1 cellular context compared by ENCODE assay signal in genomic region chr16:29995330-29995910, GRCh38.
TF ChIP-seq lines count a peak whose summit lies in the region.

HIRIP3 (minus strand) TSS chr16:29995617; CDS start chr16:29995605, 12 bp downstream.

TF ChIP-seq in H1, 55 proteins besides CTCF, POLR2A, EP300 and RAD21 (continued from another document):
- TF ChIP-seq ATF2 (IDR thresholded peaks at IDR 0.05; ENCODE audit: low read length), result no peak; the same call in 1 of the 2 replicates
- TF ChIP-seq RXRA (IDR thresholded peaks at IDR 0.05; ENCODE audit: insufficient read depth, low read depth, low read length), result no peak
- TF ChIP-seq RFX5 (IDR thresholded peaks at IDR 0.05; ENCODE audit: borderline replicate concordance, low read depth, low read length), result no peak
- no peak for TF ChIP-seq CREB1 (IDR thresholded peaks at IDR 0.05)
- TF ChIP-seq SRF (IDR thresholded peaks at IDR 0.05; ENCODE audit: low read depth, low read length), result no peak
- peak; percentile 75 for TF ChIP-seq KDM4A (IDR thresholded peaks at IDR 0.05; ENCODE audit: low read depth, low read length, severe bottlenecking)
- TF ChIP-seq CHD7 (IDR thresholded peaks at IDR 0.05; ENCODE audit: insufficient replicate concordance, low read length), result no peak
- TF ChIP-seq EZH2 (IDR thresholded peaks at IDR 0.05; ENCODE audit: low read depth, low read length, severe bottlenecking), result no peak
- TF ChIP-seq JUN (IDR thresholded peaks at IDR 0.05; ENCODE audit: low read depth, low read length), result no peak
- peak; percentile 79 for TF ChIP-seq TAF7 (optimal IDR thresholded peaks at IDR 0.05; ENCODE audit: borderline replicate concordance, low read depth, low read length)
- peak; percentile 83 for TF ChIP-seq NRF1 (IDR thresholded peaks at IDR 0.05; ENCODE audit: low read depth, low read length)
- no peak for TF ChIP-seq JUND (IDR thresholded peaks at IDR 0.05; ENCODE audit: low read length)
- no peak for TF ChIP-seq CBX8 (IDR thresholded peaks at IDR 0.05; ENCODE audit: borderline replicate concordance, low read depth, low read length)
- 0 out of 2 replicates have a peak, but pooled peaks have one; percentile 5 for TF ChIP-seq EGR1 (IDR thresholded peaks at IDR 0.05; ENCODE audit: borderline replicate concordance, low read depth, low read length)
- peak; percentile 88 for TF ChIP-seq YY1 (IDR thresholded peaks at IDR 0.05; ENCODE audit: low read depth, low read length)
- TF ChIP-seq NANOG (IDR thresholded peaks at IDR 0.05; ENCODE audit: insufficient read depth, low read depth, low read length, poor library complexity, severe bottlenecking), result no peak
- TF ChIP-seq BACH1 (IDR thresholded peaks at IDR 0.05; ENCODE audit: low read length), result no peak
- TF ChIP-seq MAX (IDR thresholded peaks at IDR 0.05), result peak; percentile 79
- no peak for TF ChIP-seq HDAC6 (IDR thresholded peaks at IDR 0.05; ENCODE audit: low read depth, low read length)
- peak; percentile 44; the same call in 1 of the 2 replicates for TF ChIP-seq TBP (IDR thresholded peaks at IDR 0.05; ENCODE audit: low read depth, low read length)
- peak; percentile 60 for TF ChIP-seq SAP30 (IDR thresholded peaks at IDR 0.05; ENCODE audit: insufficient read depth, insufficient replicate concordance, low read length)
- no peak for TF ChIP-seq POU5F1 (IDR thresholded peaks at IDR 0.05; ENCODE audit: low read depth, low read length)
- TF ChIP-seq CEBPB (IDR thresholded peaks at IDR 0.05; ENCODE audit: low read depth, low read length), result no peak
- TF ChIP-seq CHD1 (IDR thresholded peaks at IDR 0.05; ENCODE audit: low read depth, low read length), result no peak
- no peak for TF ChIP-seq SIX5 (IDR thresholded peaks at IDR 0.05; ENCODE audit: low read depth, low read length)
- TF ChIP-seq ASH2L (IDR thresholded peaks at IDR 0.05; ENCODE audit: low read length), result no peak
- no peak for TF ChIP-seq CHD2 (IDR thresholded peaks at IDR 0.05; ENCODE audit: low read length)
- TF ChIP-seq ZNF274 (IDR thresholded peaks at IDR 0.05; ENCODE audit: borderline replicate concordance, extremely low read depth, low read length), result no peak
- TF ChIP-seq FOSL1 (IDR thresholded peaks at IDR 0.05; ENCODE audit: insufficient read depth, low read depth, low read length), result no peak
- TF ChIP-seq GTF2F1 (IDR thresholded peaks at IDR 0.05; ENCODE audit: borderline replicate concordance, low read depth, low read length), result no peak
- no peak for TF ChIP-seq RBBP5 (IDR thresholded peaks at IDR 0.05; ENCODE audit: borderline replicate concordance, low read depth, low read length)
- no peak for TF ChIP-seq SIRT6 (IDR thresholded peaks at IDR 0.05; ENCODE audit: low read length)
- TF ChIP-seq E2F6 (IDR thresholded peaks at IDR 0.05), result peak; percentile 99
- TF ChIP-seq SIN3A (conservative IDR thresholded peaks at IDR 0.05 in 1 of 2, IDR thresholded peaks at IDR 0.05 in 1 of 2; ENCODE audit: low read depth in 1 of 2, low read length in 2 of 2), result peak in 1 of 2 experiments; percentile 80; a peak in 3 of 4 replicates
- TF ChIP-seq SP1 (IDR thresholded peaks at IDR 0.05; ENCODE audit: low read depth, low read length), result no peak
- TF ChIP-seq ATF3 (IDR thresholded peaks at IDR 0.05; ENCODE audit: insufficient read depth, low read depth, low read length), result no peak
- no peak for TF ChIP-seq USF2 (IDR thresholded peaks at IDR 0.05; ENCODE audit: low read length)
- TF ChIP-seq SP2 (IDR thresholded peaks at IDR 0.05; ENCODE audit: low read length), result no peak
- no peak for TF ChIP-seq BRCA1 (IDR thresholded peaks at IDR 0.05; ENCODE audit: low read depth, low read length)
- no peak for TF ChIP-seq SUZ12 (IDR thresholded peaks at IDR 0.05; ENCODE audit: low read length)
- TF ChIP-seq PHF8 (conservative IDR thresholded peaks at IDR 0.05; ENCODE audit: low read depth, low read length), result peak; percentile 71
- TF ChIP-seq SP4 (IDR thresholded peaks at IDR 0.05; ENCODE audit: low read length), result peak; percentile 42; the same call in 1 of the 2 replicates
- TF ChIP-seq KDM5A (IDR thresholded peaks at IDR 0.05; ENCODE audit: low read length), result no peak; the same call in 1 of the 2 replicates
- TF ChIP-seq KDM1A (IDR thresholded peaks at IDR 0.05; ENCODE audit: borderline replicate concordance, low read length), result no peak
- peak in 1 of 2 experiments; percentile 76; a peak in 1 of 4 replicates for TF ChIP-seq HDAC2 (IDR thresholded peaks at IDR 0.05; ENCODE audit: borderline replicate concordance in 1 of 2, low read depth in 2 of 2, low read length in 2 of 2)
- TF ChIP-seq POLR2AphosphoS5 (IDR thresholded peaks at IDR 0.05; ENCODE audit: low read depth, low read length), result peak; percentile 79; the same call in 1 of the 2 replicates
- TF ChIP-seq MAFK (IDR thresholded peaks at IDR 0.05; ENCODE audit: low read depth, low read length), result no peak
- no peak for TF ChIP-seq CTBP2 (IDR thresholded peaks at IDR 0.05; ENCODE audit: borderline replicate concordance, insufficient read depth, insufficient read length, low read length)
- TF ChIP-seq RNF2 (IDR thresholded peaks at IDR 0.05; ENCODE audit: borderline replicate concordance, low read depth, low read length, missing control alignments, poor library complexity, severe bottlenecking), result no peak
- no peak for TF ChIP-seq TCF12 (IDR thresholded peaks at IDR 0.05; ENCODE audit: low read depth, low read length)
- TF ChIP-seq TAF1 (IDR thresholded peaks at IDR 0.05; ENCODE audit: low read depth, low read length), result peak; percentile 78
- TF ChIP-seq BCL11A (IDR thresholded peaks at IDR 0.05; ENCODE audit: low read depth in 2 of 2, low read length in 2 of 2), result no peak
